Comparison of ENCODE assay signal across 30 cellular contexts in genomic region chr11:67697846-67698245, GRCh38. TPM values are rescaled to one million over a fixed set of nuclear protein-coding genes. Genes with fewer than 3 reads are reported as not detected.
"Had no signal": no experiment of that assay in that cellular context is flagged by ENCODE, and none has a peak within 500 bp of the region (broad histone marks: within the 10 kb centered on the region; RNA-seq: fewer than 3 reads in every experiment).

No MANE protein-coding gene starts in this region.

- H2AFZ ChIP-seq: neural progenitor cell had no signal

- ATAC-seq: naive thymus-derived CD4-positive, alpha-beta T cell; natural killer cell; pancreas; psoas muscle; right cardiac atrium; sciatic nerve had no signal

- H3K36me3 ChIP-seq: neural progenitor cell, neutrophil, pancreas, spleen, stomach, thoracic aorta, thyroid gland, tibial nerve, upper lobe of left lung, vagina had no signal

- DNase-seq: naive thymus-derived CD4-positive, alpha-beta T cell; natural killer cell; nucleus accumbens; pancreas; psoas muscle; right cardiac atrium; spleen; stimulated activated CD4-positive, alpha-beta T cell treated with anti-CD3 and anti-CD28 coated beads, Interleukin-12 subunit alpha, Interleukin-12 subunit beta, amount 100 ng/mL, for 4 hours; stimulated activated CD4-positive, alpha-beta T cell treated with anti-CD3 and anti-CD28 coated beads, Interleukin-2, amount 100 ng/mL, for 48 hours; stimulated activated naive B cell treated with anti-CD40 and anti-IgM and Interleukin-4, amounts not matched to agents 10 μg/mL and 1 μg/mL and 100 μg/mL, for 72 hours; stimulated activated naive CD4-positive, alpha-beta T cell treated with Interleukin-2 at 50 U/mL for 16 hours; stomach; thyroid gland; trophoblast cell; upper lobe of left lung had no signal

- H3K27ac ChIP-seq: neural progenitor cell, neutrophil, pancreas, psoas muscle, skin epidermis, spleen, stomach, thoracic aorta, thyroid gland, tibial nerve, upper lobe of left lung, vagina had no signal

- H3K4me2 ChIP-seq: neural progenitor cell, smooth muscle cell had no signal

- H3K9ac ChIP-seq: neural progenitor cell had no signal

- H3K4me1 ChIP-seq: pancreas, psoas muscle, spleen, stomach, thyroid gland, tibial nerve, upper lobe of left lung, vagina had no signal

- H3K9me3 ChIP-seq: neutrophil, pancreas, psoas muscle, thoracic aorta, thyroid gland, upper lobe of left lung, vagina had no signal

- H3K27me3 ChIP-seq: neural progenitor cell, neutrophil, pancreas, thyroid gland, upper lobe of left lung, vagina had no signal

- H3K4me3 ChIP-seq: neural progenitor cell, pancreas, psoas muscle, skin epidermis, smooth muscle cell, spleen, stomach, thoracic aorta, thyroid gland, tibial nerve, upper lobe of left lung, vagina had no signal

RNA-seq across cellular contexts. Expression of gene ALDH3B2, which starts 23.4 kb away (rescaled TPM):
- total RNA-seq: naive thymus-derived CD4-positive, alpha-beta T cell; natural killer cell; omental fat pad; osteocyte; psoas muscle; right cardiac atrium; sciatic nerve; spleen; subcutaneous adipose tissue; thoracic aorta; tibial nerve had no signal

RNA-seq across cellular contexts. Expression of gene ACY3, which starts 47.3 kb away (rescaled TPM):
- total RNA-seq: omental fat pad, osteocyte, psoas muscle, right cardiac atrium, smooth muscle cell, subcutaneous adipose tissue, temporal lobe, thoracic aorta, thyroid gland, vagina had no signal

RNA-seq across cellular contexts. Expression of gene TBX10, which starts 58.3 kb away (rescaled TPM):
- total RNA-seq: naive thymus-derived CD4-positive, alpha-beta T cell; natural killer cell; omental fat pad; osteocyte; progenitor cell of endocrine pancreas; psoas muscle; renal cortical epithelial cell; right cardiac atrium; sciatic nerve; smooth muscle cell; spleen; stomach; subcutaneous adipose tissue; temporal lobe; thoracic aorta; thyroid gland; tibial nerve; upper lobe of left lung; ureter; vagina had no signal
